In the genomic region with DNA sequence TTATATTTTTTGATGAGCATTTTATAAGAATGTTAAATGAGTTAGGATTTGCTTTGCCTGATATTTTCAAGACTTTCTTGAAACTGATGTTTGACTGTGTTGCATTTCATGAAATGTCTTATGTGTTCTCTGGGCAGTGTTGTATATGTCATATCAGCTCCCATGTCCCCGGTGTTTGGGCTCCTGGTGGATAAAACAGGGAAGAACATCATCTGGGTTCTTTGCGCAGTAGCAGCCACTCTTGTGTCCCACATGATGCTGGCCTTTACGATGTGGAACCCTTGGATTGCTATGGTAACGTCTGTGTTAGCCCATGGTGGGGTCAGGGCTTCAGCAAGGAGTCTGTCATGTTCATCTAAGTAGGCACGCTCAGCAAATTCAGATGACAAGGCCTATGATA, we compare ENCODE assay signal across 11 cellular contexts.
"Had no signal": no experiment of that assay in that cellular context is flagged by ENCODE, and none has a peak within 500 bp of the region (broad histone marks: within the 10 kb centered on the region; RNA-seq: fewer than 3 reads in every experiment).

No MANE protein-coding gene starts in this region.

- H3K27me3 Mint-ChIP-seq: IgD-negative memory B cell had no signal

- DNase-seq: GM23248, H9, HCEC 1CT, Karpas-422, KBM-7 had no signal

- FAIRE-seq: H1, H54, HepG2 had no signal

- H3K4me2 ChIP-seq: KMS-11 had no signal

- H3K4me1 Mint-ChIP-seq: H9 had no signal

- H3K9ac ChIP-seq: GM23248, KMS-11 had no signal

- H3K4me3 Mint-ChIP-seq: H9, IgD-negative memory B cell had no signal

- H3K4me3 ChIP-seq: GM23248 had no signal

- H3K9me3 Mint-ChIP-seq: H9, IgD-negative memory B cell had no signal

- H2AFZ ChIP-seq: GM23248 had no signal

- ATAC-seq: HepG2 had no signal

- H3K27ac Mint-ChIP-seq: H9, IgD-negative memory B cell had no signal

- H3K27ac ChIP-seq: GM23248, HL-60, KMS-11 had no signal
